ENCODE assay signal across 29 cellular contexts in the genomic region with DNA sequence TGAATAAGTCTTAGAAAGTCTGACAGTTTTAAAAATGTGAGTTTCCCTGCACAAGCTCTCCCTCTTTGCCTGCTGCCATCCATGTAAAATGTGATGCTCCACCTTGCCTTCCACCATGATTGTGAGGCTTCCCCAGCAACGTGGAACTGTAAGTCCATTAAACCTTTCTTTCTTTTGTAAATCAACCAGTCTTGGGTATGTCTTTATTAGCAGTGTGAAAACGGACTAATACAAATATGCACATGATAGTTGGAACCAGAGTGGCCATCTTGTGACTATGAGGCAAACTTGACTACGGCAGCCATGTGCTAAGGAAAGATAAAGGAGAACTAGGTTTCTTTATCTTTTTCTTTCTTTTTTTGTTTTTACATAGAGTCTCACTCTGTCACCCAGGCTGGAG.
"Had no signal": no experiment of that assay in that cellular context is flagged by ENCODE, and none has a peak within 500 bp of the region (broad histone marks: within the 10 kb centered on the region; RNA-seq: fewer than 3 reads in every experiment).

No MANE protein-coding gene starts in this region.

- ATAC-seq: effector memory CD8-positive, alpha-beta T cell; esophagus mucosa; foreskin keratinocyte; gastrocnemius medialis; gastroesophageal sphincter; heart left ventricle; heart right ventricle had no signal

- H3K27me3 Mint-ChIP-seq: dendritic cell treated with granulocyte-macrophage colony-stimulating factor and Interleukin-4, amounts not matched to agents 40 ng/mL and 50 ng/mL, for 4 days had no signal

- H3K4me3 Mint-ChIP-seq: dendritic cell treated with granulocyte-macrophage colony-stimulating factor and Interleukin-4, amounts not matched to agents 40 ng/mL and 50 ng/mL, for 4 days; effector memory CD8-positive, alpha-beta T cell; endodermal cell had no signal

- H3K27me3 ChIP-seq: colonic mucosa, dorsolateral prefrontal cortex, esophagus muscularis mucosa, esophagus squamous epithelium, gastrocnemius medialis, gastroesophageal sphincter had no signal

- H3K9me3 ChIP-seq: colonic mucosa, esophagus muscularis mucosa, esophagus squamous epithelium, gastrocnemius medialis, gastroesophageal sphincter, heart left ventricle, heart right ventricle had no signal

- H3K27ac Mint-ChIP-seq: dendritic cell treated with granulocyte-macrophage colony-stimulating factor and Interleukin-4, amounts not matched to agents 40 ng/mL and 50 ng/mL, for 4 days; effector memory CD8-positive, alpha-beta T cell; endodermal cell had no signal

- H3K9me3 Mint-ChIP-seq: effector memory CD8-positive, alpha-beta T cell had no signal

- H3K27ac ChIP-seq: colonic mucosa, coronary artery, dorsolateral prefrontal cortex, epithelial cell of prostate, esophagus muscularis mucosa, esophagus squamous epithelium, foreskin keratinocyte, gastrocnemius medialis, gastroesophageal sphincter, heart left ventricle, heart right ventricle had no signal

- H3K4me3 ChIP-seq: colonic mucosa, coronary artery, dorsolateral prefrontal cortex, esophagus muscularis mucosa, esophagus squamous epithelium, gastrocnemius medialis, gastroesophageal sphincter, heart left ventricle, heart right ventricle had no signal

- DNase-seq: colonic mucosa; cortex of kidney; dermis blood vessel endothelial cell; dorsolateral prefrontal cortex; effector CD4-positive, alpha-beta T cell; effector CD8-positive, alpha-beta T cell; effector memory CD4-positive, alpha-beta T cell; effector memory CD8-positive, alpha-beta T cell; endodermal cell; esophagus squamous epithelium; foreskin fibroblast; foreskin keratinocyte; foreskin melanocyte; gastrocnemius medialis; glutamatergic neuron; head of caudate nucleus; heart left ventricle; heart right ventricle; hippocampal formation had no signal

- H3K36me3 ChIP-seq: colonic mucosa, esophagus muscularis mucosa, esophagus squamous epithelium, gastrocnemius medialis, gastroesophageal sphincter, heart left ventricle, heart right ventricle had no signal

- FAIRE-seq: colon, endometrium, endothelial cell of umbilical vein, frontal cortex had no signal

- H3K4me1 ChIP-seq: colonic mucosa, esophagus muscularis mucosa, esophagus squamous epithelium, gastrocnemius medialis, gastroesophageal sphincter, heart left ventricle had no signal
